ENCODE assay signal across 1 cellular context in the genomic region with DNA sequence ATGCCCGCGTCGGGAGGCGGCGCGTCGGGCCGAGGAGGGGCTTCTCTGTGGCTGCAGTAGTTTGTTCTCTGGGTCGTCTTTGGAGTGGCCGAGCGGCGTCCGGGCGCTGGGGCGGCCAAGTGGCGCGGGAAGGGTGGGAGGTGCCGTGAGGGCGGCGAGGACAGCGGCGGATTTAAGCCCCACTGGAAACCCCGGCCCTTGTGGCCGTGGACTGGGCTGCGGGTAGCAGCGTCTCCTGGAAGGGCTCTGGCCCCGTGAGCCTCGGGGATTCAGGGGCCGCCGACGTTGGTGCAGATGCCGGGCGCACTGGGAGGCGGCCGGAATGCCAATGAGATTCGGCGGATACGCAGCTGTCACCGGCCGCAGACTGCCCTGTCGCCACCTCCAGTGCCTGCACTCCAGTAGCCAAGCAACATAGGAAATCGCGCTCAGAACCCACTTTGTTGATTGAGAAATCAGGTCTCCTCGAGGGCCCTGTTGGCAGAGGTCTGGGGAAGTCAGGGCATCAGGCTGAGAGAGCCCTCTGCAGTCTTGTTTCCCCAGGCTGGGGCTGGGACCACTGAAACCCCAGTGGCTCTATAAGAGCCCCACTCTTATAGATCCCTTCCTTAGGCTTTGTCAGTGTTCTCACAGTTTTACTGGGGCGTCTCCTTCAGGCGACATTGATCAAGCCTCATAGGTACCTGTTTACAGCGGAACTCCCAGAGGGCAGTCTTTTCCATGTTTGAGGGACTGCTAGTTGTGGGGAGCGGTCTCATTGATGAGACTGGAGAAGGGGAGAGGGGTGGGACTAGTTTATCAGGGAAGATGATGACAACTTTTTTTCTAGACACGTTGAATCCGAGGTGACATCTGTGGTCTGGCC.
TF ChIP-seq lines count a peak whose summit lies in the region.

No MANE protein-coding gene starts in this region.

TF ChIP-seq in HepG2, 621 proteins besides CTCF, POLR2A, EP300 and RAD21 (continued from another document and continues in another):
- TF ChIP-seq, protein P1, sequence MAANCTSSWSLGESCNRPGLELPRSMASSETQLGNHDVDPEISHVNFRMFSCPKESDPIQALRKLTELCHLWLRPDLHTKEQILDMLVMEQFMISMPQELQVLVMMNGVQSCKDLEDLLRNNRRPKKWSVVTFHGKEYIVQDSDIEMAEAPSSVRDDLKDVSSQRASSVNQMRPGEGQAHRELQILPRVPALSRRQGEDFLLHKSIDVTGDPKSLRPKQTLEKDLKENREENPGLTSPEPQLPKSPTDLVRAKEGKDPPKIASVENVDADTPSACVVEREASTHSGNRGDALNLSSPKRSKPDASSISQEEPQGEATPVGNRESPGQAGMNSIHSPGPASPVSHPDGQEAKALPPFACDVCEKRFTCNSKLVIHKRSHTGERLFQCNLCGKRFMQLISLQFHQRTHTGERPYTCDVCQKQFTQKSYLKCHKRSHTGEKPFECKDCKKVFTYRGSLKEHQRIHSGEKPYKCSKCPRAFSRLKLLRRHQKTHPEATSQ (CRISPR knock-in tag; IDR thresholded peaks at IDR 0.05; ENCODE audit: borderline replicate concordance): peak; percentile 73; the same call in 1 of the 2 replicates
- peak; percentile 70 for TF ChIP-seq RBM39 (IDR thresholded peaks at IDR 0.05; ENCODE audit: low read depth, low read length, poor library complexity, severe bottlenecking)
- TF ChIP-seq, protein P2, sequence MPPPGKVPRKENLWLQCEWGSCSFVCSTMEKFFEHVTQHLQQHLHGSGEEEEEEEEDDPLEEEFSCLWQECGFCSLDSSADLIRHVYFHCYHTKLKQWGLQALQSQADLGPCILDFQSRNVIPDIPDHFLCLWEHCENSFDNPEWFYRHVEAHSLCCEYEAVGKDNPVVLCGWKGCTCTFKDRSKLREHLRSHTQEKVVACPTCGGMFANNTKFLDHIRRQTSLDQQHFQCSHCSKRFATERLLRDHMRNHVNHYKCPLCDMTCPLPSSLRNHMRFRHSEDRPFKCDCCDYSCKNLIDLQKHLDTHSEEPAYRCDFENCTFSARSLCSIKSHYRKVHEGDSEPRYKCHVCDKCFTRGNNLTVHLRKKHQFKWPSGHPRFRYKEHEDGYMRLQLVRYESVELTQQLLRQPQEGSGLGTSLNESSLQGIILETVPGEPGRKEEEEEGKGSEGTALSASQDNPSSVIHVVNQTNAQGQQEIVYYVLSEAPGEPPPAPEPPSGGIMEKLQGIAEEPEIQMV (CRISPR knock-in tag; IDR thresholded peaks at IDR 0.05; ENCODE audit: low read depth): no peak
- no peak for TF ChIP-seq GLI4 (CRISPR knock-in tag; IDR thresholded peaks at IDR 0.05; ENCODE audit: borderline replicate concordance)
- TF ChIP-seq SMARCC2 (IDR thresholded peaks at IDR 0.05): no peak
- TF ChIP-seq FLYWCH1 (CRISPR knock-in tag; IDR thresholded peaks at IDR 0.05): no peak
- TF ChIP-seq CENPT (CRISPR knock-in tag; IDR thresholded peaks at IDR 0.05; ENCODE audit: low read depth): 0 out of 2 replicates have a peak, but pooled peaks have one; percentile 22
- 0 out of 2 replicates have a peak, but pooled peaks have one; percentile 63 for TF ChIP-seq SNAPC2 (CRISPR knock-in tag; IDR thresholded peaks at IDR 0.05)
- no peak for TF ChIP-seq RCOR2 (CRISPR knock-in tag; IDR thresholded peaks at IDR 0.05)
- peak; percentile 17; the same call in 1 of the 2 replicates for TF ChIP-seq MED1 (CRISPR knock-in tag; IDR thresholded peaks at IDR 0.05)
- TF ChIP-seq, protein P3, sequence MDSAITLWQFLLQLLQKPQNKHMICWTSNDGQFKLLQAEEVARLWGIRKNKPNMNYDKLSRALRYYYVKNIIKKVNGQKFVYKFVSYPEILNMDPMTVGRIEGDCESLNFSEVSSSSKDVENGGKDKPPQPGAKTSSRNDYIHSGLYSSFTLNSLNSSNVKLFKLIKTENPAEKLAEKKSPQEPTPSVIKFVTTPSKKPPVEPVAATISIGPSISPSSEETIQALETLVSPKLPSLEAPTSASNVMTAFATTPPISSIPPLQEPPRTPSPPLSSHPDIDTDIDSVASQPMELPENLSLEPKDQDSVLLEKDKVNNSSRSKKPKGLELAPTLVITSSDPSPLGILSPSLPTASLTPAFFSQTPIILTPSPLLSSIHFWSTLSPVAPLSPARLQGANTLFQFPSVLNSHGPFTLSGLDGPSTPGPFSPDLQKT (CRISPR knock-in tag; IDR thresholded peaks at IDR 0.05; ENCODE audit: borderline replicate concordance): no peak
- peak; percentile 9; the same call in 1 of the 2 replicates for TF ChIP-seq ZNF296 (CRISPR knock-in tag; conservative IDR thresholded peaks at IDR 0.05)
- TF ChIP-seq ZNF883 (CRISPR knock-in tag; IDR thresholded peaks at IDR 0.05; ENCODE audit: not compliant biosample characterization): peak; percentile 18
- TF ChIP-seq EEA1 (CRISPR knock-in tag; IDR thresholded peaks at IDR 0.05; ENCODE audit: borderline replicate concordance): 0 out of 2 replicates have a peak, but pooled peaks have one; percentile 53
- no peak for TF ChIP-seq HMG20A (CRISPR knock-in tag; IDR thresholded peaks at IDR 0.05; ENCODE audit: borderline replicate concordance)
- TF ChIP-seq TCF7 (IDR thresholded peaks at IDR 0.05; ENCODE audit: low read depth): 0 out of 2 replicates have a peak, but pooled peaks have one; percentile 11
- TF ChIP-seq, protein P4, sequence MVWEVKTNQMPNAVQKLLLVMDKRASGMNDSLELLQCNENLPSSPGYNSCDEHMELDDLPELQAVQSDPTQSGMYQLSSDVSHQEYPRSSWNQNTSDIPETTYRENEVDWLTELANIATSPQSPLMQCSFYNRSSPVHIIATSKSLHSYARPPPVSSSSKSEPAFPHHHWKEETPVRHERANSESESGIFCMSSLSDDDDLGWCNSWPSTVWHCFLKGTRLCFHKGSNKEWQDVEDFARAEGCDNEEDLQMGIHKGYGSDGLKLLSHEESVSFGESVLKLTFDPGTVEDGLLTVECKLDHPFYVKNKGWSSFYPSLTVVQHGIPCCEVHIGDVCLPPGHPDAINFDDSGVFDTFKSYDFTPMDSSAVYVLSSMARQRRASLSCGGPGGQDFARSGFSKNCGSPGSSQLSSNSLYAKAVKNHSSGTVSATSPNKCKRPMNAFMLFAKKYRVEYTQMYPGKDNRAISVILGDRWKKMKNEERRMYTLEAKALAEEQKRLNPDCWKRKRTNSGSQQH (CRISPR knock-in tag; IDR thresholded peaks at IDR 0.05; ENCODE audit: low read depth): 0 out of 2 replicates have a peak, but pooled peaks have one; percentile 40
- TF ChIP-seq, protein P5, sequence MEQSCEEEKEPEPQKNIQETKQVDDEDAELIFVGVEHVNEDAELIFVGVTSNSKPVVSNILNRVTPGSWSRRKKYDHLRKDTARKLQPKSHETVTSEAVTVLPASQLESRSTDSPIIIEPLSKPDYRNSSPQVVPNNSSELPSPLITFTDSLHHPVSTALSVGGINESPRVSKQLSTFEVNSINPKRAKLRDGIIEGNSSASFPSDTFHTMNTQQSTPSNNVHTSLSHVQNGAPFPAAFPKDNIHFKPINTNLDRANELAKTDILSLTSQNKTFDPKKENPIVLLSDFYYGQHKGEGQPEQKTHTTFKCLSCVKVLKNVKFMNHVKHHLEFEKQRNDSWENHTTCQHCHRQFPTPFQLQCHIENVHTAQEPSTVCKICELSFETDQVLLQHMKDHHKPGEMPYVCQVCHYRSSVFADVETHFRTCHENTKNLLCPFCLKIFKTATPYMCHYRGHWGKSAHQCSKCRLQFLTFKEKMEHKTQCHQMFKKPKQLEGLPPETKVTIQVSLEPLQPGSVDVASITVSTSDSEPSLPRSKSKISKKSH (CRISPR knock-in tag; IDR thresholded peaks at IDR 0.05; ENCODE audit: borderline replicate concordance): 0 out of 2 replicates have a peak, but pooled peaks have one; percentile 55
- TF ChIP-seq ZNF607 (CRISPR knock-in tag; IDR thresholded peaks at IDR 0.05; ENCODE audit: borderline replicate concordance): 0 out of 2 replicates have a peak, but pooled peaks have one; percentile 51
- TF ChIP-seq ZBTB42 (CRISPR knock-in tag; IDR thresholded peaks at IDR 0.05): no peak
- no peak for TF ChIP-seq MAFK (conservative IDR thresholded peaks at IDR 0.05 in 1 of 2, IDR thresholded peaks at IDR 0.05 in 1 of 2; ENCODE audit: low read length in 2 of 2)
- TF ChIP-seq GFI1 (CRISPR knock-in tag; IDR thresholded peaks at IDR 0.05; ENCODE audit: borderline replicate concordance): no peak
- peak; percentile 17; the same call in 1 of the 2 replicates for TF ChIP-seq ZNF563 (CRISPR knock-in tag; IDR thresholded peaks at IDR 0.05)
- TF ChIP-seq HDAC1 (CRISPR knock-in tag; IDR thresholded peaks at IDR 0.05): peak; percentile 30; the same call in 1 of the 2 replicates
- TF ChIP-seq, protein P6, sequence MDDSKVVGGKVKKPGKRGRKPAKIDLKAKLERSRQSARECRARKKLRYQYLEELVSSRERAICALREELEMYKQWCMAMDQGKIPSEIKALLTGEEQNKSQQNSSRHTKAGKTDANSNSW (CRISPR knock-in tag; IDR thresholded peaks at IDR 0.05; ENCODE audit: borderline replicate concordance): no peak
- no peak for TF ChIP-seq MTA1 (CRISPR knock-in tag; IDR thresholded peaks at IDR 0.05; ENCODE audit: borderline replicate concordance)
- TF ChIP-seq, protein P7, sequence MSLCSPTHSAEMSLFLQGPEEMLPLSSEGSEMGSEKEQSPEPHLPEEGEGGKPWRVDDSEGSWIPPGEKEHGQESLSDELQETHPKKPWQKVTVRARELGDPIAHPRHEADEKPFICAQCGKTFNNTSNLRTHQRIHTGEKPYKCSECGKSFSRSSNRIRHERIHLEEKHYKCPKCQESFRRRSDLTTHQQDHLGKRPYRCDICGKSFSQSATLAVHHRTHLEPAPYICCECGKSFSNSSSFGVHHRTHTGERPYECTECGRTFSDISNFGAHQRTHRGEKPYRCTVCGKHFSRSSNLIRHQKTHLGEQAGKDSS (CRISPR knock-in tag; IDR thresholded peaks at IDR 0.05; ENCODE audit: borderline replicate concordance, low read depth): no peak
- no peak for TF ChIP-seq PHF20 (CRISPR knock-in tag; IDR thresholded peaks at IDR 0.05)
- TF ChIP-seq FOXO1 (CRISPR knock-in tag; IDR thresholded peaks at IDR 0.05): peak; percentile 40; the same call in 1 of the 2 replicates
- TF ChIP-seq MYNN (CRISPR knock-in tag; IDR thresholded peaks at IDR 0.05; ENCODE audit: low read depth): 0 out of 2 replicates have a peak, but pooled peaks have one; percentile 72
- no peak for TF ChIP-seq ZZZ3 (CRISPR knock-in tag; IDR thresholded peaks at IDR 0.05; ENCODE audit: borderline replicate concordance)
- TF ChIP-seq, protein P8, sequence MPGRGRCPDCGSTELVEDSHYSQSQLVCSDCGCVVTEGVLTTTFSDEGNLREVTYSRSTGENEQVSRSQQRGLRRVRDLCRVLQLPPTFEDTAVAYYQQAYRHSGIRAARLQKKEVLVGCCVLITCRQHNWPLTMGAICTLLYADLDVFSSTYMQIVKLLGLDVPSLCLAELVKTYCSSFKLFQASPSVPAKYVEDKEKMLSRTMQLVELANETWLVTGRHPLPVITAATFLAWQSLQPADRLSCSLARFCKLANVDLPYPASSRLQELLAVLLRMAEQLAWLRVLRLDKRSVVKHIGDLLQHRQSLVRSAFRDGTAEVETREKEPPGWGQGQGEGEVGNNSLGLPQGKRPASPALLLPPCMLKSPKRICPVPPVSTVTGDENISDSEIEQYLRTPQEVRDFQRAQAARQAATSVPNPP (CRISPR knock-in tag; IDR thresholded peaks at IDR 0.05): 0 out of 2 replicates have a peak, but pooled peaks have one; percentile 22
- 0 out of 2 replicates have a peak, but pooled peaks have one; percentile 25 for TF ChIP-seq ZNF569 (CRISPR knock-in tag; IDR thresholded peaks at IDR 0.05; ENCODE audit: borderline replicate concordance)
- TF ChIP-seq ETV6 (CRISPR knock-in tag; conservative IDR thresholded peaks at IDR 0.05): no peak
- TF ChIP-seq, protein P9, sequence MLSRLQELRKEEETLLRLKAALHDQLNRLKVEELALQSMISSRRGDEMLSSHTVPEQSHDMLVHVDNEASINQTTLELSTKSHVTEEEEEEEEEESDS (CRISPR knock-in tag; IDR thresholded peaks at IDR 0.05; ENCODE audit: borderline replicate concordance): 0 out of 2 replicates have a peak, but pooled peaks have one; percentile 92
- TF ChIP-seq REPIN1 (CRISPR knock-in tag; IDR thresholded peaks at IDR 0.05; ENCODE audit: borderline replicate concordance, low read depth): peak; percentile 35; the same call in 1 of the 2 replicates
- no peak for TF ChIP-seq ZC3H13 (CRISPR knock-in tag; IDR thresholded peaks at IDR 0.05)
- TF ChIP-seq FOXA1 (IDR thresholded peaks at IDR 0.05): no peak
- TF ChIP-seq FOXA1 (CRISPR knock-in tag; IDR thresholded peaks at IDR 0.05): peak; percentile 20; the same call in 1 of the 2 replicates
- TF ChIP-seq, protein P10, sequence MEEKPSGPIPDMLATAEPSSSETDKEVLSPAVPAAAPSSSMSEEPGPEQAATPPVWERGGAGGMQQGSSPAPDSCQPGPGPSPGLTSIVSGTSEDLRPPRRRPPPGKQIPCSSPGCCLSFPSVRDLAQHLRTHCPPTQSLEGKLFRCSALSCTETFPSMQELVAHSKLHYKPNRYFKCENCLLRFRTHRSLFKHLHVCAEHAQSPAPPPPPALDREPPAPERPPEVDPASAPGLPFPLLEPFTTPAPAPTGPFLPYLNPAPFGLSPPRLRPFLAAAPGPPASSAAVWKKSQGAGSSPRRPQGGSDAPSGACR (CRISPR knock-in tag; IDR thresholded peaks at IDR 0.05): no peak
- no peak for TF ChIP-seq SMARCE1 (IDR thresholded peaks at IDR 0.05; ENCODE audit: borderline replicate concordance)
- TF ChIP-seq ZNF850 (CRISPR knock-in tag; conservative IDR thresholded peaks at IDR 0.05): peak; percentile 94; the same call in 1 of the 2 replicates
- TF ChIP-seq, protein P11, sequence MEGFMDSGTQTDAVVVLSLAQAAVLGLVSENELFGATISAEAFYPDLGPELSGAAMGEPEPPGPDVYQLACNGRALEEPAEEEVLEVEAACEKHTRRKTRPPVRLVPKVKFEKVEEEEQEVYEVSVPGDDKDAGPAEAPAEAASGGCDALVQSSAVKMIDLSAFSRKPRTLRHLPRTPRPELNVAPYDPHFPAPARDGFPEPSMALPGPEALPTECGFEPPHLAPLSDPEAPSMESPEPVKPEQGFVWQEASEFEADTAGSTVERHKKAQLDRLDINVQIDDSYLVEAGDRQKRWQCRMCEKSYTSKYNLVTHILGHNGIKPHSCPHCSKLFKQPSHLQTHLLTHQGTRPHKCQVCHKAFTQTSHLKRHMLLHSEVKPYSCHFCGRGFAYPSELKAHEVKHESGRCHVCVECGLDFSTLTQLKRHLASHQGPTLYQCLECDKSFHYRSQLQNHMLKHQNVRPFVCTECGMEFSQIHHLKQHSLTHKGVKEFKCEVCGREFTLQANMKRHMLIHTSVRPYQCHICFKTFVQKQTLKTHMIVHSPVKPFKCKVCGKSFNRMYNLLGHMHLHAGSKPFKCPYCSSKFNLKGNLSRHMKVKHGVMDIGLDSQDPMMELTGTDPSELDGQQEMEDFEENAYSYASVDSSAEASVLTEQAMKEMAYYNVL (CRISPR knock-in tag; IDR thresholded peaks at IDR 0.05; ENCODE audit: borderline replicate concordance): 0 out of 2 replicates have a peak, but pooled peaks have one; percentile 7
- no peak for TF ChIP-seq ZNF34 (CRISPR knock-in tag; IDR thresholded peaks at IDR 0.05; ENCODE audit: borderline replicate concordance)
- TF ChIP-seq MAFG (CRISPR knock-in tag; IDR thresholded peaks at IDR 0.05): 0 out of 2 replicates have a peak, but pooled peaks have one; percentile 43
- TF ChIP-seq TGIF2 (CRISPR knock-in tag; IDR thresholded peaks at IDR 0.05): peak; percentile 67; the same call in 1 of the 2 replicates
- no peak for TF ChIP-seq ZMYM4 (CRISPR knock-in tag; IDR thresholded peaks at IDR 0.05)
- TF ChIP-seq IRX3 (CRISPR knock-in tag; IDR thresholded peaks at IDR 0.05; ENCODE audit: borderline replicate concordance, low read depth): peak; percentile 92; the same call in 1 of the 2 replicates
- TF ChIP-seq ZNF264 (CRISPR knock-in tag; IDR thresholded peaks at IDR 0.05): peak; percentile 94
- TF ChIP-seq HOXA9 (CRISPR knock-in tag; IDR thresholded peaks at IDR 0.05; ENCODE audit: borderline replicate concordance): no peak
- 0 out of 2 replicates have a peak, but pooled peaks have one; percentile 32 for TF ChIP-seq ARID2 (CRISPR knock-in tag; IDR thresholded peaks at IDR 0.05; ENCODE audit: borderline replicate concordance)
